Comparison of ENCODE assay signal across 8 cellular contexts in the genomic region with DNA sequence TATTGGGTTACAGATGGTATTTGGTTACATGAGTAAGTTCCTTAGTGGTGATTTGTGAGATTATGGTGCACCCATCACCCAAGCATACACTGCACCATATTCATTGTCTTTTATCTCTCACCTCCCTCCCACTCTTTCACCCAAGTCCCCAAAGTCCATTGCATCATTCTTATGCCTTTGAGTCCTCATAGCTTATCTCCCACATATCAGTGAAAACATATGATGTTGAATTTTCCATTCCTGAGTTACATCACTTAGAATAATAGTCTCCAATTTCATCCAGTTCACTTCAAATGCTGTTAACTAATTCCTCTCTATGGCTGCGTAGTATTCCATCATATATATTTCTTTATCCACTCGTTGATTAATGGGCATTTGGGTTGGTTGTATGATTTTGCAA.
"Had no signal": no experiment of that assay in that cellular context is flagged by ENCODE, and none has a peak within 500 bp of the region (broad histone marks: within the 10 kb centered on the region; RNA-seq: fewer than 3 reads in every experiment).

No MANE protein-coding gene starts in this region.

- ATAC-seq: GM12878 had no signal

- DNase-seq: GDM1, GF-D8 had no signal

- H3K4me3 ChIP-seq: GM12878 had no signal

- FAIRE-seq: G401.6, GM12878, GM12891, GM12892, GM18507, GM19239 had no signal
